In genomic region chr1:27891196-27891889, GRCh38 we compare ENCODE assay signal across 8 cellular contexts. TPM values are rescaled to one million over a fixed set of nuclear protein-coding genes. Genes with fewer than 3 reads are reported as not detected.
DNase-seq lines count a peak whose midpoint lies in the region; ATAC-seq, FAIRE-seq and TF ChIP-seq lines count a peak whose summit lies in the region.

No MANE protein-coding gene starts in this region.

- H3K9me3 ChIP-seq in parathyroid adenoma (ENCODE audit: control insufficient read depth, low read length) = no peaks in the 10 kb centered on the region

- H3K36me3 Mint-ChIP-seq in activated T-helper 17 cell treated with anti-CD3 and anti-CD28 coated beads, Interleukin-2, amount 50 U/mL, for 72 hours (ENCODE audit: low read depth) = peaks cover 100% of the 10 kb centered on the region

- H3K4me3 Mint-ChIP-seq in activated T-helper 17 cell treated with anti-CD3 and anti-CD28 coated beads, Interleukin-2, amount 50 U/mL, for 72 hours = peak overlapping the region; percentile 69

- peak overlapping the region; percentile 51 for H3K27ac ChIP-seq in parathyroid adenoma

- no peaks in the 10 kb centered on the region for H3K27me3 ChIP-seq in parathyroid adenoma (ENCODE audit: control insufficient read depth, insufficient read depth, low read length)

- no peaks in the 10 kb centered on the region for H3K36me3 ChIP-seq in parathyroid adenoma (ENCODE audit: control insufficient read depth, insufficient read depth, low read length)

- H3K4me3 ChIP-seq in parathyroid adenoma (ENCODE audit: low read depth, low read length) = no peak overlapping the region

- no peak for TF ChIP-seq POLR2A in GM12892 (IDR thresholded peaks at IDR 0.05; ENCODE audit: low read depth, low read length)

- no peak overlapping the region for H3K4me2 ChIP-seq in parathyroid adenoma (ENCODE audit: low read length)

- no peaks in the 10 kb centered on the region for H3K9me3 Mint-ChIP-seq in activated T-helper 17 cell treated with anti-CD3 and anti-CD28 coated beads, Interleukin-2, amount 50 U/mL, for 72 hours

- no peak overlapping the region for H2AFZ ChIP-seq in parathyroid adenoma

- H3K9ac ChIP-seq in parathyroid adenoma = no peak overlapping the region

- peaks cover 50% of the 10 kb centered on the region for H3K4me1 Mint-ChIP-seq in activated T-helper 17 cell treated with anti-CD3 and anti-CD28 coated beads, Interleukin-2, amount 50 U/mL, for 72 hours

- DNase-seq in GM12892 (ENCODE audit: insufficient read length) (no peak), A172 (ENCODE audit: low spot score) (no peak), NCI-H2029 treated with DMSO at 0.1 percent for 48 hours (lab: John Stamatoyannopoulos, UW) (no peak), HCEC 1CT (no peak)

- TF ChIP-seq CTCF in parathyroid adenoma (IDR thresholded peaks at IDR 0.05) = no peak

- H3K27ac Mint-ChIP-seq in activated T-helper 17 cell treated with anti-CD3 and anti-CD28 coated beads, Interleukin-2, amount 50 U/mL, for 72 hours = peak overlapping the region; percentile 84

- no peaks in the 10 kb centered on the region for H3K27me3 Mint-ChIP-seq in activated T-helper 17 cell treated with anti-CD3 and anti-CD28 coated beads, Interleukin-2, amount 50 U/mL, for 72 hours

- no peaks in the 10 kb centered on the region for H3K79me2 ChIP-seq in parathyroid adenoma

- FAIRE-seq in GM12892 (lab: Jason Lieb, UNC) = peak; percentile 98

- peak; percentile 44 for ATAC-seq in HG02798 (IDR thresholded peaks at IDR 0.05; ENCODE audit: poor library complexity, unreplicated experiment)
- peak; percentile 68 for ATAC-seq in activated T-helper 17 cell treated with anti-CD3 and anti-CD28 coated beads, Interleukin-2, amount 50 U/mL, for 72 hours (replicated peaks)
- ATAC-seq in HG03520 (IDR thresholded peaks at IDR 0.05; ENCODE audit: unreplicated experiment) = no peak

- H3K4me1 ChIP-seq in parathyroid adenoma = no peaks in the 10 kb centered on the region

RNA-seq across cellular contexts. Expression of gene THEMIS2, which starts 19.0 kb away (rescaled TPM):
- 29.7 TPM for polyA plus RNA-seq in GM12892 (2012; ENCODE audit: missing spikeins)
- 10 to 100 TPM; 32.0 to 62.8 TPM for total RNA-seq in activated T-helper 17 cell treated with anti-CD3 and anti-CD28 coated beads, Interleukin-2, amount 50 U/mL, for 72 hours
- total RNA-seq in A172 (2014; rRNA removed; shearing (Covaris generic)) = not detected in 2 replicates

RNA-seq across cellular contexts. Expression of gene RPA2, which starts 23.0 kb away (rescaled TPM):
- polyA plus RNA-seq in GM12892 (2012; ENCODE audit: missing spikeins) = 81.7 TPM
- total RNA-seq in activated T-helper 17 cell treated with anti-CD3 and anti-CD28 coated beads, Interleukin-2, amount 50 U/mL, for 72 hours = 10 to 100 TPM; 88.9 to 98.6 TPM
- 49.0 and 60.3 TPM in 2 replicates for total RNA-seq in A172 (2014; rRNA removed; shearing (Covaris generic))

RNA-seq across cellular contexts. Expression of gene SMPDL3B, which starts 43.5 kb away (rescaled TPM):
- polyA plus RNA-seq in GM12892 (2012; ENCODE audit: missing spikeins) = 0.17 TPM
- under 1 TPM; 0.28 to 0.45 TPM for total RNA-seq in activated T-helper 17 cell treated with anti-CD3 and anti-CD28 coated beads, Interleukin-2, amount 50 U/mL, for 72 hours
- total RNA-seq in A172 (2014; rRNA removed; shearing (Covaris generic)) = 1.5 TPM in 1 of 2 replicates, not detected in the other

Comparison
In these comparisons a context has a peak if more than half of its experiments do, and no peak if none do; other contexts are left out.
1. RNA of gene THEMIS2, which starts 19.0 kb away (total RNA-seq): 32.0 to 62.8 TPM in activated T-helper 17 cell treated with anti-CD3 and anti-CD28 coated beads, Interleukin-2, amount 50 U/mL, for 72 hours; not detected in A172; every median in the first group is over 10 times any median in the second.